1 cellular context compared by ENCODE assay signal in the genomic region with DNA sequence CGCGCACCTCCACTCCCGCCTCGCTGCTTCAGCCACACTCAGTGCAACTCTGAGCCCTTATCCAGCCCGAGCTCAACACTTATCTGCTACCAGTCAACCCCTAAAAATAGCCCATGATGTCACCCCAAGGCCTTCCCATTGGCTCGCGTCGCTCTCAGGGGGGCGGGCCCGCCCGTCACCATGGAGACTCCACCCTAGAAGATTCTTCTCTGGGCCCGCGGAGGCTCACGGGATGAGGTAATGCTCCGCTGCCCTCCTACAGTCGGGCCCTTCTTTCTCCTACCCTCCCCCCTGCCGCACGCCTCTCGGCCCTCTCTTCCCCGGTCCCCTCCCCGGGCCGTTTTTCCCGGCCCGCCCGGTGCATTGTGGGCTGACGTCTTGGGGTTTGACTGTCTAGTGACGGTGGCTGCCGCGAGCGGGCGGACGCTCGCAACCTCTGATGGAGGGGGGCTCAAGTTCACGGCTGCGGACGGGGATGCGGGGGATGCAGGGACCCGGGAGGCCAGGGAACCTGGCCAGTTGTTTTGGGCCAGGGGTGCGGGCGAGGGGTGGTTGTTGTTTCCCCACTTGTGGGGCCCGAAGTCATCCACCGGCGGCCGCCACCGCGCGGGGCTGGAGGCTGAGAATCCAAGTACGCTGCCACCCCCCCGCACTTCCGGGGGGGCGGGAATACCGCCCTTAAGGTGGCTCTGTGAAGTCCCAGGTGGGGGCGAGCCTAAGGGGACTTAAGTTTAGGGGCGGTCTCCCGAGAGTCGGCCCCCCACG.
A peak's percentile ranks its signal among the peaks of the same experiment; 100 is the strongest.
TF ChIP-seq lines count a peak whose summit lies in the region.

Gene JUN (minus strand): TSS at position 55 of the 765 bp plus-strand sequence. CDS start 977 bp downstream, outside the sequence.

TF ChIP-seq in HEK293, 187 proteins besides CTCF, POLR2A, EP300 and RAD21 (continued from another document and continues in another):
- peak; percentile 66 for TF ChIP-seq ZBTB11 (tag by site-specific recombination; conservative IDR thresholded peaks at IDR 0.05; ENCODE audit: low read depth)
- TF ChIP-seq ZSCAN16 (tag by site-specific recombination; IDR thresholded peaks at IDR 0.05): 0 out of 2 replicates have a peak, but pooled peaks have one; percentile 7
- TF ChIP-seq ZNF23 (tag by site-specific recombination; IDR thresholded peaks at IDR 0.05; ENCODE audit: borderline replicate concordance): no peak
- TF ChIP-seq ZNF335 (tag by site-specific recombination; conservative IDR thresholded peaks at IDR 0.05): peak; percentile 59
- TF ChIP-seq ZNF341 (tag by site-specific recombination; IDR thresholded peaks at IDR 0.05; ENCODE audit: low read depth): peak; percentile 99
- TF ChIP-seq ZIC2 (tag by site-specific recombination; IDR thresholded peaks at IDR 0.05): peak; percentile 50
- TF ChIP-seq ZNF501 (tag by site-specific recombination; IDR thresholded peaks at IDR 0.05): peak; percentile 82
- TF ChIP-seq, protein P1, sequence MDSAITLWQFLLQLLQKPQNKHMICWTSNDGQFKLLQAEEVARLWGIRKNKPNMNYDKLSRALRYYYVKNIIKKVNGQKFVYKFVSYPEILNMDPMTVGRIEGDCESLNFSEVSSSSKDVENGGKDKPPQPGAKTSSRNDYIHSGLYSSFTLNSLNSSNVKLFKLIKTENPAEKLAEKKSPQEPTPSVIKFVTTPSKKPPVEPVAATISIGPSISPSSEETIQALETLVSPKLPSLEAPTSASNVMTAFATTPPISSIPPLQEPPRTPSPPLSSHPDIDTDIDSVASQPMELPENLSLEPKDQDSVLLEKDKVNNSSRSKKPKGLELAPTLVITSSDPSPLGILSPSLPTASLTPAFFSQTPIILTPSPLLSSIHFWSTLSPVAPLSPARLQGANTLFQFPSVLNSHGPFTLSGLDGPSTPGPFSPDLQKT (IDR thresholded peaks at IDR 0.05; ENCODE audit: borderline replicate concordance, low read depth, low read length): peak; percentile 65; the same call in 1 of the 2 replicates
- TF ChIP-seq KLF10 (tag by site-specific recombination; IDR thresholded peaks at IDR 0.05): peak; percentile 94
- TF ChIP-seq ZNF510 (tag by site-specific recombination; IDR thresholded peaks at IDR 0.05; ENCODE audit: insufficient replicate concordance): no peak
- peak; percentile 70 for TF ChIP-seq ZNF561 (tag by site-specific recombination; IDR thresholded peaks at IDR 0.05; ENCODE audit: borderline replicate concordance)
- TF ChIP-seq, protein P2, sequence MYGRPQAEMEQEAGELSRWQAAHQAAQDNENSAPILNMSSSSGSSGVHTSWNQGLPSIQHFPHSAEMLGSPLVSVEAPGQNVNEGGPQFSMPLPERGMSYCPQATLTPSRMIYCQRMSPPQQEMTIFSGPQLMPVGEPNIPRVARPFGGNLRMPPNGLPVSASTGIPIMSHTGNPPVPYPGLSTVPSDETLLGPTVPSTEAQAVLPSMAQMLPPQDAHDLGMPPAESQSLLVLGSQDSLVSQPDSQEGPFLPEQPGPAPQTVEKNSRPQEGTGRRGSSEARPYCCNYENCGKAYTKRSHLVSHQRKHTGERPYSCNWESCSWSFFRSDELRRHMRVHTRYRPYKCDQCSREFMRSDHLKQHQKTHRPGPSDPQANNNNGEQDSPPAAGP (tag by site-specific recombination; IDR thresholded peaks at IDR 0.05): peak; percentile 31
- TF ChIP-seq SP2 (tag by site-specific recombination; IDR thresholded peaks at IDR 0.05): peak; percentile 87
- TF ChIP-seq ZNF24 (tag by site-specific recombination; IDR thresholded peaks at IDR 0.05): peak; percentile 68
- TF ChIP-seq ZNF610 (tag by site-specific recombination; IDR thresholded peaks at IDR 0.05; ENCODE audit: borderline replicate concordance): peak; percentile 8; the same call in 1 of the 2 replicates
- peak; percentile 81 for TF ChIP-seq SP3 (tag by site-specific recombination; IDR thresholded peaks at IDR 0.05)
- TF ChIP-seq BCL11A (tag by site-specific recombination; IDR thresholded peaks at IDR 0.05; ENCODE audit: low read depth): 0 out of 2 replicates have a peak, but pooled peaks have one; percentile 20
- TF ChIP-seq ZNF175 (tag by site-specific recombination; IDR thresholded peaks at IDR 0.05): no peak
- peak; percentile 86; the same call in 1 of the 2 replicates for TF ChIP-seq ZNF394 (tag by site-specific recombination; IDR thresholded peaks at IDR 0.05; ENCODE audit: borderline replicate concordance)
- TF ChIP-seq ZNF629 (tag by site-specific recombination; IDR thresholded peaks at IDR 0.05): peak; percentile 88
- peak; percentile 76 for TF ChIP-seq ZSCAN30 (tag by site-specific recombination; IDR thresholded peaks at IDR 0.05)
- 0 out of 2 replicates have a peak, but pooled peaks have one; percentile 35 for TF ChIP-seq PRDM4 (tag by site-specific recombination; IDR thresholded peaks at IDR 0.05)
- TF ChIP-seq, protein P3, sequence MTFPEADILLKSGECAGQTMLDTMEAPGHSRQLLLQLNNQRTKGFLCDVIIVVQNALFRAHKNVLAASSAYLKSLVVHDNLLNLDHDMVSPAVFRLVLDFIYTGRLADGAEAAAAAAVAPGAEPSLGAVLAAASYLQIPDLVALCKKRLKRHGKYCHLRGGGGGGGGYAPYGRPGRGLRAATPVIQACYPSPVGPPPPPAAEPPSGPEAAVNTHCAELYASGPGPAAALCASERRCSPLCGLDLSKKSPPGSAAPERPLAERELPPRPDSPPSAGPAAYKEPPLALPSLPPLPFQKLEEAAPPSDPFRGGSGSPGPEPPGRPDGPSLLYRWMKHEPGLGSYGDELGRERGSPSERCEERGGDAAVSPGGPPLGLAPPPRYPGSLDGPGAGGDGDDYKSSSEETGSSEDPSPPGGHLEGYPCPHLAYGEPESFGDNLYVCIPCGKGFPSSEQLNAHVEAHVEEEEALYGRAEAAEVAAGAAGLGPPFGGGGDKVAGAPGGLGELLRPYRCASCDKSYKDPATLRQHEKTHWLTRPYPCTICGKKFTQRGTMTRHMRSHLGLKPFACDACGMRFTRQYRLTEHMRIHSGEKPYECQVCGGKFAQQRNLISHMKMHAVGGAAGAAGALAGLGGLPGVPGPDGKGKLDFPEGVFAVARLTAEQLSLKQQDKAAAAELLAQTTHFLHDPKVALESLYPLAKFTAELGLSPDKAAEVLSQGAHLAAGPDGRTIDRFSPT (tag by site-specific recombination; IDR thresholded peaks at IDR 0.05): peak; percentile 99
- TF ChIP-seq SP7 (tag by site-specific recombination; IDR thresholded peaks at IDR 0.05): peak; percentile 80
- peak; percentile 27 for TF ChIP-seq ZFHX2 (tag by site-specific recombination; conservative IDR thresholded peaks at IDR 0.05)
- TF ChIP-seq ZNF776 (tag by site-specific recombination; IDR thresholded peaks at IDR 0.05; ENCODE audit: borderline replicate concordance): no peak
- TF ChIP-seq ZNF366 (tag by site-specific recombination; conservative IDR thresholded peaks at IDR 0.05): peak; percentile 100
- peak; percentile 48 for TF ChIP-seq BCL11B (tag by site-specific recombination; IDR thresholded peaks at IDR 0.05; ENCODE audit: low read depth)
- peak; percentile 93 for TF ChIP-seq PRDM10 (tag by site-specific recombination; IDR thresholded peaks at IDR 0.05)
- no peak for TF ChIP-seq ZNF202 (tag by site-specific recombination; IDR thresholded peaks at IDR 0.05; ENCODE audit: borderline replicate concordance)
- TF ChIP-seq FEZF1 (tag by site-specific recombination; IDR thresholded peaks at IDR 0.05): peak; percentile 72
- TF ChIP-seq ZNF549 (tag by site-specific recombination; IDR thresholded peaks at IDR 0.05): no peak
- TF ChIP-seq, protein P4, sequence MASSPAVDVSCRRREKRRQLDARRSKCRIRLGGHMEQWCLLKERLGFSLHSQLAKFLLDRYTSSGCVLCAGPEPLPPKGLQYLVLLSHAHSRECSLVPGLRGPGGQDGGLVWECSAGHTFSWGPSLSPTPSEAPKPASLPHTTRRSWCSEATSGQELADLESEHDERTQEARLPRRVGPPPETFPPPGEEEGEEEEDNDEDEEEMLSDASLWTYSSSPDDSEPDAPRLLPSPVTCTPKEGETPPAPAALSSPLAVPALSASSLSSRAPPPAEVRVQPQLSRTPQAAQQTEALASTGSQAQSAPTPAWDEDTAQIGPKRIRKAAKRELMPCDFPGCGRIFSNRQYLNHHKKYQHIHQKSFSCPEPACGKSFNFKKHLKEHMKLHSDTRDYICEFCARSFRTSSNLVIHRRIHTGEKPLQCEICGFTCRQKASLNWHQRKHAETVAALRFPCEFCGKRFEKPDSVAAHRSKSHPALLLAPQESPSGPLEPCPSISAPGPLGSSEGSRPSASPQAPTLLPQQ (tag by site-specific recombination; IDR thresholded peaks at IDR 0.05): peak; percentile 84
- TF ChIP-seq ZNF558 (tag by site-specific recombination; IDR thresholded peaks at IDR 0.05): peak; percentile 9; the same call in 1 of the 2 replicates
